ENCODE assay signal across 18 cellular contexts in genomic region chr7:101470668-101471067, GRCh38.
DNase-seq lines count a peak whose midpoint lies in the region; ATAC-seq, FAIRE-seq and TF ChIP-seq lines count a peak whose summit lies in the region.
"Had no signal": no experiment of that assay in that cellular context is flagged by ENCODE, and none has a peak within 500 bp of the region (broad histone marks: within the 10 kb centered on the region; RNA-seq: fewer than 3 reads in every experiment).

No MANE protein-coding gene starts in this region.

- peaks cover 6% of the 10 kb centered on the region for H3K36me3 Mint-ChIP-seq in Caco-2 (ENCODE audit: insufficient read depth, unreplicated experiment)
- H3K36me3 Mint-ChIP-seq in nephron progenitor cell (ENCODE audit: low read depth), result peaks cover 52% of the 10 kb centered on the region
- H3K36me3 Mint-ChIP-seq in immature natural killer cell, result no peaks in the 10 kb centered on the region
- H3K36me3 Mint-ChIP-seq: CD4-positive, alpha-beta memory T cell had no signal

- DNase-seq in Caco-2, result no peak
- no peak for DNase-seq in H1 (ENCODE audit: low read depth in 1 of 2, low spot score in 2 of 2)
- DNase-seq in nephron progenitor cell, result no peak
- no peak for DNase-seq in lower lobe of right lung
- no peak for DNase-seq in immature natural killer cell
- no peak for DNase-seq in NCI-H446 (lab: John Stamatoyannopoulos, UW)
- DNase-seq: ACHN; C1 segment of cervical spinal cord; CD4-positive, alpha-beta memory T cell; DMS153; DMS79 treated with DMSO at 0.1 percent for 48 hours; EL; GF-D8 had no signal

- no peak overlapping the region for H4K8ac ChIP-seq in H1 (ENCODE audit: extremely low read depth, insufficient read depth, low read length)

- CTCF ChIA-PET in Caco-2 (lab: Charles Lee), result interaction anchor here (0.6 kb wide), 2 partner anchors 367 to 1021 kb away, joined by 5 read pairs; no protein-coding TSS in a partner anchor
- CTCF ChIA-PET in HEK293 (lab: Yijun Ruan, JAX), result interaction anchor here (0.6 to 1.9 kb wide), 3 partner anchors 10 to 411 kb away, joined by 3 to 4 read pairs (median 3); no protein-coding TSS in a partner anchor
- CTCF ChIA-PET in H1 (lab: Charles Lee; ENCODE audit: partially characterized antibody), result interaction anchor here (0.9 to 4.3 kb wide), 6 partner anchors 10 to 56 kb away, joined by 3 to 17 read pairs (median 5); no protein-coding TSS in a partner anchor

- H3K27me3 Mint-ChIP-seq in Caco-2 (ENCODE audit: insufficient read depth, unreplicated experiment) (no peaks in the 10 kb centered on the region), nephron progenitor cell (ENCODE audit: low read depth, poor library complexity) (peaks cover 10% of the 10 kb centered on the region), immature natural killer cell (ENCODE audit: low read depth in 3 of 3) (peaks cover 0 to 11% (median 2%) of the 10 kb centered on the region in 3 donors)

- H2AFZ ChIP-seq in H1 (ENCODE audit: low read length), result no peak overlapping the region

- H3K18ac ChIP-seq in H1 (ENCODE audit: extremely low read depth, low read length), result no peak overlapping the region

- H2BK5ac ChIP-seq in H1 (ENCODE audit: low read depth, low read length), result no peak overlapping the region; the same call in 1 of the 2 replicates

- BruUV-seq in Caco-2 (replicated peaks; lab: Mats Ljungman, UMichigan), result no TSS peak

- POLR2A ChIA-PET in Caco-2 (lab: Charles Lee), result interaction anchor here (0.5 kb wide), 1 partner anchor 163 kb away, joined by 6 read pairs; no protein-coding TSS in a partner anchor
- POLR2A ChIA-PET in HEK293 (lab: Yijun Ruan, JAX), result interaction anchor here (0.6 kb wide), 1 partner anchor 986 kb away, joined by 3 read pairs; no protein-coding TSS in a partner anchor
- POLR2A ChIA-PET in H1 (lab: Charles Lee; ENCODE audit: partially characterized antibody), result interaction anchor here (6.1 kb wide), 1 partner anchor 15 kb away, joined by 29 read pairs; no protein-coding TSS in a partner anchor

- no peaks in the 10 kb centered on the region for H3K79me2 ChIP-seq in H1 (ENCODE audit: control insufficient read depth in 1 of 2, insufficient read depth in 2 of 2, low read length in 2 of 2)

- H3K9me3 Mint-ChIP-seq in Caco-2 (ENCODE audit: unreplicated experiment), result no peaks in the 10 kb centered on the region
- no peaks in the 10 kb centered on the region for H3K9me3 Mint-ChIP-seq in nephron progenitor cell
- H3K9me3 Mint-ChIP-seq in immature natural killer cell, result no peaks in the 10 kb centered on the region
- H3K9me3 Mint-ChIP-seq: CD4-positive, alpha-beta memory T cell had no signal

- H4K5ac ChIP-seq in H1 (ENCODE audit: insufficient read length, low read depth, low read length), result no peak overlapping the region

- no peak overlapping the region for H3K4me2 ChIP-seq in H1 (ENCODE audit: insufficient read depth in 1 of 2, low read depth in 2 of 2, low read length in 2 of 2)

- no peak overlapping the region for H2BK12ac ChIP-seq in H1 (ENCODE audit: low read depth, low read length)

- H3K9me3 ChIP-seq in Caco-2 (no peaks in the 10 kb centered on the region), HEK293 (ENCODE audit: control insufficient read depth, insufficient read depth, low read depth, low read length) (no peaks in the 10 kb centered on the region), H1 (ENCODE audit: insufficient read depth in 2 of 2, low read depth in 1 of 2, low read length in 1 of 2) (no peaks in the 10 kb centered on the region), lower lobe of right lung (no peaks in the 10 kb centered on the region)

- H3K36me3 ChIP-seq in Caco-2 (ENCODE audit: control insufficient read depth, insufficient read depth, low read length) (no peaks in the 10 kb centered on the region), HEK293 (ENCODE audit: control insufficient read depth in 2 of 2, insufficient read depth in 1 of 2, low read length in 2 of 2) (no peaks in the 10 kb centered on the region), H1 (ENCODE audit: control insufficient read depth in 2 of 4, insufficient read depth in 4 of 4, low read length in 3 of 4) (no peaks in the 10 kb centered on the region), lower lobe of right lung (no peaks in the 10 kb centered on the region)

- no peaks in the 10 kb centered on the region for H3K4me1 Mint-ChIP-seq in Caco-2 (ENCODE audit: low read depth, unreplicated experiment)
- H3K4me1 Mint-ChIP-seq in nephron progenitor cell, result peaks cover 48% of the 10 kb centered on the region
- H3K4me1 Mint-ChIP-seq in immature natural killer cell, result peaks cover 0 to 6% of the 10 kb centered on the region in 2 donors

- no peak overlapping the region for H2BK20ac ChIP-seq in H1 (ENCODE audit: low read length)

- H3K23ac ChIP-seq in H1 (ENCODE audit: insufficient read length), result no peak overlapping the region

- WGBS in H1 (ENCODE audit: extremely low coverage in 1 of 2, insufficient coverage in 1 of 2, insufficient read length in 1 of 2, insufficient replicate concordance in 2 of 2, low coverage in 1 of 2, low lambda C conversion rate in 2 of 2, missing lambda C conversion rate in 1 of 2), 2 experiments, result 63% methylated on average over 4 of the region's 4 CpGs; no CpG with 5 or more reads in 1 of the 2 experiments

- H3K23me2 ChIP-seq in H1 (ENCODE audit: low read depth, low read length), result no peaks in the 10 kb centered on the region

- no peak for TF ChIP-seq RAD21 in H1 (IDR thresholded peaks at IDR 0.05 in 1 of 2, conservative IDR thresholded peaks at IDR 0.05 in 1 of 2; ENCODE audit: low read depth in 2 of 2, low read length in 2 of 2)

- H2BK120ac ChIP-seq in H1 (replicated peaks; ENCODE audit: low read depth, low read length), result no peak overlapping the region

- no peak overlapping the region for H3K56ac ChIP-seq in H1 (replicated peaks; ENCODE audit: insufficient read length, low read depth, low read length)

- TF ChIP-seq POLR2A in H1 (IDR thresholded peaks at IDR 0.05; ENCODE audit: control extremely low read depth in 1 of 2, low read depth in 2 of 2, low read length in 2 of 2), result no peak

- H2AK5ac ChIP-seq in H1 (ENCODE audit: low read depth, low read length), result no peak overlapping the region

- H3K27ac Mint-ChIP-seq in Caco-2 (ENCODE audit: unreplicated experiment) (peak overlapping the region; percentile 30), nephron progenitor cell (peak overlapping the region; percentile 81), immature natural killer cell (no peak overlapping the region)
- H3K27ac Mint-ChIP-seq: B cell; CD4-positive, alpha-beta memory T cell had no signal

- peaks cover 0 to 4% of the 10 kb centered on the region in 2 experiments for H4K20me1 ChIP-seq in H1 (replicated peaks in 1 of 2; ENCODE audit: control insufficient read depth in 1 of 2, insufficient read depth in 2 of 2, low read length in 2 of 2)

- no peak overlapping the region for H2BK15ac ChIP-seq in H1 (ENCODE audit: low read length)

- no peaks in the 10 kb centered on the region for H3K79me1 ChIP-seq in H1 (ENCODE audit: low read depth, low read length)

- no peak for FAIRE-seq in H1 (lab: Jason Lieb, UNC)
- FAIRE-seq: D721Med, H54, K562 had no signal

- H4K91ac ChIP-seq in H1 (replicated peaks; ENCODE audit: insufficient read length, low read length), result no peak overlapping the region

- no peak overlapping the region for H3K27ac ChIP-seq in HEK293 (ENCODE audit: extremely low read depth, low read depth, low read length)
- no peak overlapping the region for H3K27ac ChIP-seq in H1 (ENCODE audit: low read depth, low read length)
- H3K27ac ChIP-seq in lower lobe of right lung, result no peak overlapping the region

- H3K9ac ChIP-seq in H1 (replicated peaks in 1 of 4; ENCODE audit: extremely low read depth in 1 of 4, low read depth in 3 of 4, low read length in 3 of 4), result no peak overlapping the region

- no peak overlapping the region for H3K14ac ChIP-seq in H1 (ENCODE audit: insufficient read length)

- no peak for ATAC-seq in lower lobe of right lung
- ATAC-seq: K562 had no signal

- H3K4ac ChIP-seq in H1 (replicated peaks; ENCODE audit: insufficient read length, low read depth, low read length), result no peak overlapping the region

- no peaks in the 10 kb centered on the region for H3K4me1 ChIP-seq in Caco-2
- H3K4me1 ChIP-seq in HEK293 (ENCODE audit: control insufficient read depth, insufficient read depth, low read length), result no peaks in the 10 kb centered on the region
- H3K4me1 ChIP-seq in H1 (replicated peaks in 1 of 4; ENCODE audit: control insufficient read depth in 3 of 4, insufficient read depth in 4 of 4, low read length in 3 of 4), result peaks cover 0 to 11% (median 4%) of the 10 kb centered on the region in 4 experiments; a peak in 4 of 7 replicates
- no peaks in the 10 kb centered on the region for H3K4me1 ChIP-seq in lower lobe of right lung

- TF ChIP-seq CTCF in Caco-2 (IDR thresholded peaks at IDR 0.05; ENCODE audit: insufficient read depth in 1 of 2, low read depth in 1 of 2, low read length in 1 of 2, severe bottlenecking in 1 of 2, unreplicated experiment in 1 of 2) (no peak), HEK293 (tag by site-specific recombination; IDR thresholded peaks at IDR 0.05) (no peak), H1 (IDR thresholded peaks at IDR 0.05; ENCODE audit: control extremely low read depth in 1 of 3, insufficient read depth in 1 of 3, low read depth in 1 of 3, low read length in 3 of 3) (no peak), nephron progenitor cell (IDR thresholded peaks at IDR 0.05) (no peak), lower lobe of right lung (IDR thresholded peaks at IDR 0.05) (no peak)

- intact Hi-C loops in Caco-2 (cut with micrococcal nuclease; ENCODE audit: unreplicated experiment), result no loop called here
- intact Hi-C loops in lower lobe of right lung (cut with DNase I), result no loop called here

- H3K4me3 ChIP-seq in Caco-2 (ENCODE audit: low read depth, low read length), result no peak overlapping the region
- H3K4me3 ChIP-seq in HEK293 (ENCODE audit: low read depth, low read length), result no peak overlapping the region
- H3K4me3 ChIP-seq in H1 (ENCODE audit: extremely low read depth in 1 of 4, insufficient read depth in 2 of 4, low read depth in 3 of 4, low read length in 4 of 4), result no peak overlapping the region
- H3K4me3 ChIP-seq in lower lobe of right lung, result no peak overlapping the region
- H3K4me3 ChIP-seq: K562 had no signal

- H3K4me3 Mint-ChIP-seq in Caco-2 (ENCODE audit: unreplicated experiment) (no peak overlapping the region), nephron progenitor cell (no peak overlapping the region), immature natural killer cell (no peak overlapping the region)
- H3K4me3 Mint-ChIP-seq: B cell; CD4-positive, alpha-beta memory T cell had no signal

- TF ChIP-seq EP300 in H1 (IDR thresholded peaks at IDR 0.05; ENCODE audit: borderline replicate concordance in 1 of 2, low read depth in 2 of 2, low read length in 2 of 2), result no peak

- H3K27me3 ChIP-seq in Caco-2 (replicated peaks; ENCODE audit: control insufficient read depth, insufficient read depth, low read length) (no peaks in the 10 kb centered on the region), H1 (replicated peaks in 1 of 4; ENCODE audit: control insufficient read depth in 3 of 4, extremely low read depth in 1 of 4, insufficient read depth in 3 of 4, low read length in 3 of 4) (no peaks in the 10 kb centered on the region), lower lobe of right lung (ENCODE audit: low read depth) (no peaks in the 10 kb centered on the region)

TF ChIP-seq in H1, 55 proteins besides CTCF, POLR2A, EP300 and RAD21 (continues in another document):
- TF ChIP-seq EGR1 (IDR thresholded peaks at IDR 0.05; ENCODE audit: borderline replicate concordance, low read depth, low read length), result no peak

Comparison
In these comparisons a context has a peak if more than half of its experiments do, and no peak if none do; other contexts are left out.
1. H3K27ac Mint-ChIP-seq: peak in Caco-2 (single experiment) and nephron progenitor cell (single experiment); none in immature natural killer cell (0 of 6).